In the genomic region with DNA sequence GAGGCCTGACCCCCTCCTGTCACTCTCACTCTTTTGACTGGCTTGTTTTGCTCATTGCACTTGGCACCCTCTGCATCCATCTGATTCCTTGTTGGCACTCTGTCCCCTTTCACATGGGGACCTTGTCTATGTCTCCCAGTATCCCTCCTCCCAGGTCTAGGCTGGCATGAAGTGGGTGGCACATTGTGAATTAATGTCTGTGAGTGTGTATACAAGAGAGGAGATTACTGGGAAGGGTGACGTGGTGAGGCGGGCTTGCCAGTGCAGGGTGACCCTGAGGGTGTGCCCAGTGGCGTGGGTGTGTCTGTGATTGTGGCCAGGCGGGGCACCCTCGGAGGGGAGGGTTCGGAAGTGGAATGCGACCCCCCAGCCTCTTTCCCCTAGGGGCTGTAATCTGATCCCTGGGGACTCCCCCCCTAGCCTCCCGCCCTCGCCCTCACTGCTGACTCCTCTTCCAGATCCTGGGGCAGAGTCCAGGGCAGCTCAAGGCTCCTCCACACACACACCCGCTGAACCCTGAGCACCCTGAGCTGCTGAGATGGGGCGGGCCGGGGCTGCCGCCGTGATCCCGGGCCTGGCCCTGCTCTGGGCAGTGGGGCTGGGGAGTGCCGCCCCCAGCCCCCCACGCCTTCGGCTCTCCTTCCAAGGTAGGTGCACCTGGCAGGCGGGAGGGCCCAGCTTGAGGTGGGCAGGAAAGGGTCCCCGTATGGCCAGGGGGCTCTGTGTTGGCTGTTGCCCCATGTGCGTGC, we compare ENCODE assay signal across 9 cellular contexts. TPM values are rescaled to one million over a fixed set of nuclear protein-coding genes. Genes with fewer than 3 reads are reported as not detected.
DNase-seq lines count a peak whose midpoint lies in the region; ATAC-seq and TF ChIP-seq lines count a peak whose summit lies in the region.
"Had no signal": no experiment of that assay in that cellular context is flagged by ENCODE, and none has a peak within 500 bp of the region (broad histone marks: within the 10 kb centered on the region; RNA-seq: fewer than 3 reads in every experiment).

SEMA3B (plus strand) TSS at position 445 of the 749 bp plus-strand sequence; CDS start at position 539, 94 bp downstream.

- H3K27me3 Mint-ChIP-seq in WTC11 (ENCODE audit: low read depth): peaks cover 11% of the 10 kb centered on the region
- H3K27me3 Mint-ChIP-seq in immature natural killer cell (ENCODE audit: low read depth in 3 of 3): peaks cover 4 to 11% (median 5%) of the 10 kb centered on the region in 3 donors

- peaks cover 49% of the 10 kb centered on the region for H3K4me1 Mint-ChIP-seq in WTC11
- peaks cover 6 to 10% of the 10 kb centered on the region in 2 donors for H3K4me1 Mint-ChIP-seq in immature natural killer cell

- CTCF ChIA-PET in WTC11 (lab: Charles Lee): interaction anchor here (0.5 to 12.5 kb wide), 7 partner anchors 9 to 75 kb away, joined by 3 to 145 read pairs (median 4); partner anchors contain the start of gene GNAT1

- H3K4me3 Mint-ChIP-seq in WTC11: no peak within 1 kb of the TSS
- no peak within 1 kb of the TSS for H3K4me3 Mint-ChIP-seq in immature natural killer cell
- H3K4me3 Mint-ChIP-seq: dendritic cell treated with granulocyte-macrophage colony-stimulating factor and Interleukin-4, amounts not matched to agents 40 ng/mL and 50 ng/mL, for 4 days had no signal

- peak; percentile 89 for DNase-seq in EL
- DNase-seq in WTC11 (ENCODE audit: low spot score): no peak
- peak; percentile 68 for DNase-seq in left ventricle myocardium superior
- DNase-seq in sciatic nerve (ENCODE audit: low spot score): peak; percentile 90
- no peak for DNase-seq in immature natural killer cell
- DNase-seq in Kasumi-1 (lab: John Stamatoyannopoulos, UW): no peak

- no peaks in the 10 kb centered on the region for H3K9me3 Mint-ChIP-seq in WTC11
- no peaks in the 10 kb centered on the region for H3K9me3 Mint-ChIP-seq in immature natural killer cell
- H3K9me3 Mint-ChIP-seq: dendritic cell treated with granulocyte-macrophage colony-stimulating factor and Interleukin-4, amounts not matched to agents 40 ng/mL and 50 ng/mL, for 4 days had no signal

- POLR2A ChIA-PET in WTC11 (lab: Charles Lee): interaction anchor here (1.0 to 1.5 kb wide), 3 partner anchors 9 to 74 kb away, joined by 4 to 5 read pairs (median 4); no protein-coding TSS in a partner anchor

- intact Hi-C loops in left ventricle myocardium superior (cut with micrococcal nuclease): no loop called here
- intact Hi-C loops in sciatic nerve (cut with DNase I): no loop called here

- no peaks in the 10 kb centered on the region for H3K36me3 Mint-ChIP-seq in WTC11
- no peaks in the 10 kb centered on the region for H3K36me3 Mint-ChIP-seq in immature natural killer cell

- ATAC-seq in WTC11: no peak
- peak; percentile 32 for ATAC-seq in left ventricle myocardium superior
- ATAC-seq in sciatic nerve: peak; percentile 25
- no peak for ATAC-seq in GM18517 (IDR thresholded peaks at IDR 0.05; ENCODE audit: unreplicated experiment)
- ATAC-seq in GM19035 (IDR thresholded peaks at IDR 0.05; ENCODE audit: unreplicated experiment): no peak

- H3K27ac Mint-ChIP-seq in WTC11 (no peak within 1 kb of the TSS), immature natural killer cell (no peak within 1 kb of the TSS)
- H3K27ac Mint-ChIP-seq: dendritic cell treated with granulocyte-macrophage colony-stimulating factor and Interleukin-4, amounts not matched to agents 40 ng/mL and 50 ng/mL, for 4 days had no signal

- no peak for TF ChIP-seq CTCF in WTC11 (IDR thresholded peaks at IDR 0.05)

TF ChIP-seq in WTC11, 78 proteins besides CTCF, POLR2A, EP300 and RAD21:
- no peak for TF ChIP-seq ZNF317 (CRISPR knock-in tag; IDR thresholded peaks at IDR 0.05; ENCODE audit: borderline replicate concordance, low read depth)
- 0 out of 2 replicates have a peak, but pooled peaks have one; percentile 28 for TF ChIP-seq FOXP1 (CRISPR knock-in tag; IDR thresholded peaks at IDR 0.05; ENCODE audit: borderline replicate concordance)

RNA-seq across cellular contexts. Expression of gene SEMA3B, which starts in this region (rescaled TPM):
- 7.3 to 9.0 TPM (median 8.7 TPM) in 3 replicates for total RNA-seq in WTC11 (2021)
- 20.6 TPM for total RNA-seq in left ventricle myocardium superior
- total RNA-seq in sciatic nerve: 390 TPM
- polyA plus RNA-seq in immature natural killer cell: not detected

Comparison
In these comparisons a context has a peak if more than half of its experiments do, and no peak if none do; other contexts are left out.
1. RNA of gene SEMA3B (total RNA-seq): 390 TPM in sciatic nerve (single experiment); 20.6 TPM in left ventricle myocardium superior (single experiment) and 7.3 to 9.0 TPM in WTC11; every median in the first group is over 10 times any median in the second.
2. DNase-seq: peak in EL (single experiment), left ventricle myocardium superior (single experiment) and sciatic nerve (single experiment); none in WTC11 (single experiment), immature natural killer cell (0 of 3) and Kasumi-1 (0 of 2).
3. ATAC-seq: peak in left ventricle myocardium superior (single experiment) and sciatic nerve (single experiment); none in WTC11 (single experiment), GM18517 (single experiment) and GM19035 (single experiment).